Comparison of ENCODE assay signal across 2 cellular contexts in the genomic region with DNA sequence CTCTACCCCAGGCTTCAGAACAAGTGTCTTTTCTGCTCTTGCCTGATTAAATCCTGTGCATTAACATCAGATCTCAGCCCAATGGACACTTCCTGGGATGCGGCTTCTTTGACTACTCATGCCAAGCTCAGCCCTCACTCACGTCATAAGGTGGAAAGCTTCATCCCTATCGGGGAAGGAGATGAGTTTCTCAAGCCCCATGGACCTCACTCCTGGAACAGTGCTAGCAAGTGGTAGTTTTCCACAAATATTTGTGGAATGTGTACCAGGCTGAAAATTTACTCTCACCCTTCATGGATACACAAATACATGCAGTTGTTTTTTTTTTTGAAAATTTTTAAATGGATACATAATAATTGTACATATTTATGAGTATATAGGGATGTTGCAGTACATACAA.
TF ChIP-seq lines count a peak whose summit lies in the region.

No MANE protein-coding gene starts in this region.

TF ChIP-seq in HepG2, 621 proteins besides CTCF, POLR2A, EP300 and RAD21:
- TF ChIP-seq TEAD3 (CRISPR knock-in tag; optimal IDR thresholded peaks at IDR 0.05; ENCODE audit: borderline replicate concordance) (peak; percentile 51), ZNF629 (CRISPR knock-in tag; conservative IDR thresholded peaks at IDR 0.05) (no peak)

TF ChIP-seq in IMR-90, 13 proteins besides CTCF, POLR2A, EP300 and RAD21:
- TF ChIP-seq CEBPB (IDR thresholded peaks at IDR 0.05; ENCODE audit: low read depth, low read length) (no peak), SMC3 (IDR thresholded peaks at IDR 0.05; ENCODE audit: low read depth, low read length) (no peak), MXI1 (IDR thresholded peaks at IDR 0.05; ENCODE audit: borderline replicate concordance, low read depth, low read length) (no peak), MAFK (IDR thresholded peaks at IDR 0.05; ENCODE audit: low read depth, low read length) (no peak), RCOR1 (IDR thresholded peaks at IDR 0.05; ENCODE audit: insufficient replicate concordance, low read length) (no peak), ELK1 (IDR thresholded peaks at IDR 0.05; ENCODE audit: borderline replicate concordance, low read depth, low read length) (no peak), MAZ (IDR thresholded peaks at IDR 0.05; ENCODE audit: borderline replicate concordance, low read depth, low read length) (no peak)
TF ChIP-seq in IMR-90: peak in this region for 0.
